In genomic region chr4:86043755-86044592, GRCh38 we compare ENCODE assay signal across 9 cellular contexts.
DNase-seq lines count a peak whose midpoint lies in the region; ATAC-seq and TF ChIP-seq lines count a peak whose summit lies in the region.
"Had no signal": no experiment of that assay in that cellular context is flagged by ENCODE, and none has a peak within 500 bp of the region (broad histone marks: within the 10 kb centered on the region; RNA-seq: fewer than 3 reads in every experiment).

No MANE protein-coding gene starts in this region.

- H3K9me3 ChIP-seq in thoracic aorta: no peaks in the 10 kb centered on the region

- no peaks in the 10 kb centered on the region for H3K36me3 ChIP-seq in thoracic aorta

- peak overlapping the region; percentile 35 for H3K4me3 ChIP-seq in thoracic aorta

- ATAC-seq in activated naive CD8-positive, alpha-beta T cell treated with anti-CD3 and anti-CD28 coated beads, Interleukin-2, amount 50 U/mL, for 24 hours: no peak
- peak; percentile 69 for ATAC-seq in HG02798 (IDR thresholded peaks at IDR 0.05; ENCODE audit: poor library complexity, unreplicated experiment)
- peak; percentile 55 for ATAC-seq in thoracic aorta (ENCODE audit: insufficient number of reproducible peaks, low FRiP score, low read depth)

- H3K27ac ChIP-seq in thoracic aorta: no peak overlapping the region
- H3K27ac ChIP-seq: epithelial cell of prostate had no signal

- no peaks in the 10 kb centered on the region for H3K9me3 Mint-ChIP-seq in activated naive CD8-positive, alpha-beta T cell treated with anti-CD3 and anti-CD28 coated beads, Interleukin-2, amount 50 U/mL, for 24 hours
- peaks cover 1% of the 10 kb centered on the region for H3K9me3 Mint-ChIP-seq in activated naive CD8-positive, alpha-beta T cell treated with anti-CD3 and anti-CD28 coated beads for 36 hours

- no peak overlapping the region for H3K4me3 Mint-ChIP-seq in activated naive CD8-positive, alpha-beta T cell treated with anti-CD3 and anti-CD28 coated beads, Interleukin-2, amount 50 U/mL, for 24 hours
- H3K4me3 Mint-ChIP-seq in activated naive CD8-positive, alpha-beta T cell treated with anti-CD3 and anti-CD28 coated beads for 36 hours: no peak overlapping the region

- H3K27me3 Mint-ChIP-seq in activated naive CD8-positive, alpha-beta T cell treated with anti-CD3 and anti-CD28 coated beads, Interleukin-2, amount 50 U/mL, for 24 hours: no peaks in the 10 kb centered on the region
- peaks cover 3% of the 10 kb centered on the region for H3K27me3 Mint-ChIP-seq in activated naive CD8-positive, alpha-beta T cell treated with anti-CD3 and anti-CD28 coated beads for 36 hours

- no peak overlapping the region for H3K27ac Mint-ChIP-seq in activated naive CD8-positive, alpha-beta T cell treated with anti-CD3 and anti-CD28 coated beads, Interleukin-2, amount 50 U/mL, for 24 hours
- no peak overlapping the region for H3K27ac Mint-ChIP-seq in activated naive CD8-positive, alpha-beta T cell treated with anti-CD3 and anti-CD28 coated beads for 36 hours

- peak; percentile 71 for TF ChIP-seq CTCF in thoracic aorta (IDR thresholded peaks at IDR 0.05)

- no peaks in the 10 kb centered on the region for H3K27me3 ChIP-seq in thoracic aorta (replicated peaks; ENCODE audit: insufficient read depth)

- peaks cover 0 to 5% of the 10 kb centered on the region in 2 donors for H3K4me1 ChIP-seq in thoracic aorta (ENCODE audit: control insufficient read depth in 1 of 2, low read depth in 2 of 2)

- peak; percentile 2 for DNase-seq in activated naive CD8-positive, alpha-beta T cell treated with anti-CD3 and anti-CD28 coated beads, Interleukin-2, amount 50 U/mL, for 24 hours
- no peak for DNase-seq in activated naive CD8-positive, alpha-beta T cell treated with anti-CD3 and anti-CD28 coated beads for 36 hours
- DNase-seq in NCI-H2227 treated with DMSO at 0.1 percent for 48 hours (lab: John Stamatoyannopoulos, UW): peak; percentile 1
- peak; percentile 53 for DNase-seq in amniotic epithelial cell (ENCODE audit: low read depth)
- DNase-seq in inferior parietal cortex (ENCODE audit: extremely low spot score): peak; percentile 88
- DNase-seq in thoracic aorta (ENCODE audit: low spot score): no peak
- DNase-seq in central memory CD4-positive, alpha-beta T cell: no peak

- no peaks in the 10 kb centered on the region for H3K4me1 Mint-ChIP-seq in activated naive CD8-positive, alpha-beta T cell treated with anti-CD3 and anti-CD28 coated beads, Interleukin-2, amount 50 U/mL, for 24 hours
- H3K4me1 Mint-ChIP-seq in activated naive CD8-positive, alpha-beta T cell treated with anti-CD3 and anti-CD28 coated beads for 36 hours: no peaks in the 10 kb centered on the region

- no peaks in the 10 kb centered on the region for H3K36me3 Mint-ChIP-seq in activated naive CD8-positive, alpha-beta T cell treated with anti-CD3 and anti-CD28 coated beads, Interleukin-2, amount 50 U/mL, for 24 hours (ENCODE audit: low read depth)
- no peaks in the 10 kb centered on the region for H3K36me3 Mint-ChIP-seq in activated naive CD8-positive, alpha-beta T cell treated with anti-CD3 and anti-CD28 coated beads for 36 hours

Comparison
In these comparisons a context has a peak if more than half of its experiments do, and no peak if none do; other contexts are left out.
1. DNase-seq: peak in activated naive CD8-positive, alpha-beta T cell treated with anti-CD3 and anti-CD28 coated beads, Interleukin-2, amount 50 U/mL, for 24 hours (single experiment), NCI-H2227 treated with DMSO at 0.1 percent for 48 hours (single experiment), amniotic epithelial cell (single experiment) and inferior parietal cortex (single experiment); none in activated naive CD8-positive, alpha-beta T cell treated with anti-CD3 and anti-CD28 coated beads for 36 hours (single experiment), thoracic aorta (single experiment) and central memory CD4-positive, alpha-beta T cell (single experiment).